ENCODE assay signal across 15 cellular contexts in the genomic region with DNA sequence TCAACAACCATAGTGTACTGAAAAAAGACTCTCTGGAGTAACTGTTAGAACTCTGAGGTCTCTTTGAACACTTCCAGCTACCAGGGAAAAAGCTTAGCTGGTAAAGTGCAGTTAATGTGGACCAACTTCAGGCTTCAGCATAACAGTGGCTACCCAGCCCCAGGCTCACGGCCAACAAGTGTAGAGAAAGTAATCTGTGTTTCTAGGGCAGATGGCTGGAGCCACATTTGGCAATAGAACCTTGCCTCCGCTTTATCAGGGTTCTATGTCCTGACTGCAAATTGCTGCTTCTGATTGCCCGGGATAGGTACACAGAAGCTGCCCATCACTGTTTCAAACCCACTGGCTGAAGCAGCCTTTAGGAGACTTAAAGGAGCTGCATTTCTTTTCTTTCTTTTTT.
"Had no signal": no experiment of that assay in that cellular context is flagged by ENCODE, and none has a peak within 500 bp of the region (broad histone marks: within the 10 kb centered on the region; RNA-seq: fewer than 3 reads in every experiment).

No MANE protein-coding gene starts in this region.

- H3K4me3 ChIP-seq: smooth muscle cell had no signal

- H3K4me3 Mint-ChIP-seq: activated B cell treated with CpG ODN at 0.5 μM for 24 hours; activated naive CD4-positive, alpha-beta T cell treated with anti-CD3 and anti-CD28 coated beads, Interleukin-2, amount 10 ng/mL, durations not matched to agents 7 days and 5 days; stimulated activated memory B cell treated with anti-CD40 and anti-IgM and Interleukin-4, amounts not matched to agents 10 μg/mL and 1 μg/mL and 100 μg/mL, for 72 hours; T-helper 1 cell treated with Interleukin-12 subunit alpha and Interleukin-12 subunit beta and Interleukin-4 antibody, amounts not matched to agents 30 μg/mL and 1 μg/mL, for 36 hours had no signal

- H3K4me2 ChIP-seq: smooth muscle cell had no signal

- H3K27ac Mint-ChIP-seq: activated B cell treated with CpG ODN at 0.5 μM for 24 hours; activated naive CD4-positive, alpha-beta T cell treated with anti-CD3 and anti-CD28 coated beads, Interleukin-2, amount 10 ng/mL, durations not matched to agents 7 days and 5 days; activated T-helper 2 cell treated with anti-CD3 and anti-CD28 coated beads, Interferon-gamma antibody, Interleukin-2, Interleukin-4, amounts not matched to agents 10 μg/mL and 5 μg/mL and 100 μg/mL, durations not matched to agents 14 hours and 24 hours and 36 hours; stimulated activated memory B cell treated with anti-CD40 and anti-IgM and Interleukin-4, amounts not matched to agents 10 μg/mL and 1 μg/mL and 100 μg/mL, for 72 hours; T-helper 1 cell treated with Interleukin-12 subunit alpha and Interleukin-12 subunit beta and Interleukin-4 antibody, amounts not matched to agents 30 μg/mL and 1 μg/mL, for 36 hours had no signal

- H3K9me3 Mint-ChIP-seq: activated B cell treated with CpG ODN at 0.5 μM for 24 hours; activated naive CD4-positive, alpha-beta T cell treated with anti-CD3 and anti-CD28 coated beads, Interleukin-2, amount 10 ng/mL, durations not matched to agents 7 days and 5 days; activated T-helper 2 cell treated with anti-CD3 and anti-CD28 coated beads, Interferon-gamma antibody, Interleukin-2, Interleukin-4, amounts not matched to agents 10 μg/mL and 5 μg/mL and 100 μg/mL, durations not matched to agents 14 hours and 24 hours and 36 hours; T-helper 1 cell treated with Interleukin-12 subunit alpha and Interleukin-12 subunit beta and Interleukin-4 antibody, amounts not matched to agents 30 μg/mL and 1 μg/mL, for 36 hours had no signal

- H3K9ac ChIP-seq: parathyroid adenoma had no signal

- H3K27me3 ChIP-seq: brain microvascular endothelial cell had no signal

- H3K36me3 Mint-ChIP-seq: activated naive CD4-positive, alpha-beta T cell treated with anti-CD3 and anti-CD28 coated beads, Interleukin-2, amount 10 ng/mL, durations not matched to agents 7 days and 5 days; stimulated activated memory B cell treated with anti-CD40 and anti-IgM and Interleukin-4, amounts not matched to agents 10 μg/mL and 1 μg/mL and 100 μg/mL, for 72 hours had no signal

- H3K79me2 ChIP-seq: parathyroid adenoma had no signal

- ATAC-seq: esophagus mucosa; left colon; stimulated activated memory B cell treated with anti-CD40 and anti-IgM and Interleukin-4, amounts not matched to agents 10 μg/mL and 1 μg/mL and 100 μg/mL, for 72 hours had no signal

- H3K4me1 ChIP-seq: parathyroid adenoma had no signal

- H3K27ac ChIP-seq: brain microvascular endothelial cell, parathyroid adenoma had no signal

- H2AFZ ChIP-seq: parathyroid adenoma had no signal

- H3K4me1 Mint-ChIP-seq: activated B cell treated with CpG ODN at 0.5 μM for 24 hours; activated naive CD4-positive, alpha-beta T cell treated with anti-CD3 and anti-CD28 coated beads, Interleukin-2, amount 10 ng/mL, durations not matched to agents 7 days and 5 days; stimulated activated memory B cell treated with anti-CD40 and anti-IgM and Interleukin-4, amounts not matched to agents 10 μg/mL and 1 μg/mL and 100 μg/mL, for 72 hours had no signal

- H3K36me3 ChIP-seq: brain microvascular endothelial cell had no signal

- DNase-seq: activated B cell treated with CpG ODN at 0.5 μM for 24 hours; activated CD4-positive, alpha-beta T cell treated with anti-CD3 and anti-CD28 coated beads, Interleukin-2, amount 50 U/mL, for 1 hour; activated naive CD4-positive, alpha-beta T cell treated with anti-CD3 and anti-CD28 coated beads, Interleukin-2, amount 10 ng/mL, durations not matched to agents 7 days and 5 days; brain microvascular endothelial cell; foreskin fibroblast; left colon; mesenchymal stem cell; retina; trophoblast cell had no signal
